Comparison of ENCODE assay signal across 23 cellular contexts in the genomic region with DNA sequence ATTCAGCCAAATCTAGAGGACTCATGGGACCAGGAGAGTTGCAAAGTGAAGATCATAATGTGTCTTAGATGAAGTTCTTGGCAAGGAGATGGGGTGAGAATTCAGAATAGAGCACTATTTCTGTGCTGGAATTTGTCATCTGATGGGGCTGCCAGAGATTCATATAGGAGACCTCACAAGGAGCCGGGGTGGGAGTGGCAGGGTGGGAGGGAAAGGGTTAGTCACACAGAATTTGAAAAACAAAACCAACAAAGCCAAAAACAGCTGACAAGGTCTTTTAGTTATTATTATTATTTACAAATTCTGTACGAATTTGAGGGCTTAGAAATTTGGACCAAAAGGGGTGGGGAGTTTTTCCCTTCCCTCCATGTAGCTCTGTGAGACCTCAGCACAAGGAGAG. TPM values are rescaled to one million over a fixed set of nuclear protein-coding genes. Genes with fewer than 3 reads are reported as not detected.
A peak's percentile ranks its signal among the peaks of the same experiment; 100 is the strongest.
DNase-seq lines count a peak whose midpoint lies in the region; ATAC-seq, FAIRE-seq and TF ChIP-seq lines count a peak whose summit lies in the region.
"Had no signal": no experiment of that assay in that cellular context is flagged by ENCODE, and none has a peak within 500 bp of the region (broad histone marks: within the 10 kb centered on the region; RNA-seq: fewer than 3 reads in every experiment).

No MANE protein-coding gene starts in this region.

- POLR2A ChIA-PET in K562 (lab: Yijun Ruan, JAX): no interaction called here

- 0% methylated on average over 2 of the region's 2 CpGs for WGBS in K562 (ENCODE audit: insufficient coverage, low coverage, missing lambda C conversion rate)
- 72 to 79% methylated on average over 2 of the region's 2 CpGs for WGBS in pancreas, 2 donors

- TF ChIP-seq EP300 in K562 (IDR thresholded peaks at IDR 0.05; ENCODE audit: low read length): no peak

- H3K9me3 ChIP-seq in Peyer's patch: no peaks in the 10 kb centered on the region
- H3K9me3 ChIP-seq in K562 (replicated peaks; ENCODE audit: control insufficient read depth, insufficient read depth, low read depth, low read length): no peaks in the 10 kb centered on the region
- H3K9me3 ChIP-seq in pancreas: no peaks in the 10 kb centered on the region
- H3K9me3 ChIP-seq: A549; BE2C; BLaER1 treated with 17β-estradiol and CSF1 and Interleukin-3, amounts not matched to agents 10 nM and 100 nM; HAP-1 had no signal

- no peaks in the 10 kb centered on the region for H3K4me1 ChIP-seq in Peyer's patch
- no peaks in the 10 kb centered on the region for H3K4me1 ChIP-seq in K562 (replicated peaks in 1 of 2; ENCODE audit: control insufficient read depth in 2 of 2, insufficient read depth in 2 of 2, low read length in 2 of 2)
- H3K4me1 ChIP-seq in pancreas: peaks cover 13 to 30% (median 18%) of the 10 kb centered on the region in 3 donors
- H3K4me1 ChIP-seq: A549; BLaER1 treated with 17β-estradiol and CSF1 and Interleukin-3, amounts not matched to agents 10 nM and 100 nM; HAP-1 had no signal

- FAIRE-seq in K562 (lab: Jason Lieb, UNC) (no peak), pancreas (lab: Jason Lieb, UNC) (no peak)
- FAIRE-seq: A549, G401.6, GM12892, H54 had no signal

- TF ChIP-seq CTCF in Peyer's patch (IDR thresholded peaks at IDR 0.05): no peak
- TF ChIP-seq CTCF in K562 (IDR thresholded peaks at IDR 0.05 in 2 of 3, conservative IDR thresholded peaks at IDR 0.05 in 1 of 3; ENCODE audit: insufficient read depth in 2 of 3, low read depth in 1 of 3, low read length in 3 of 3): no peak
- no peak for TF ChIP-seq CTCF in pancreas (IDR thresholded peaks at IDR 0.05)

- TF ChIP-seq POLR2A in Peyer's patch (IDR thresholded peaks at IDR 0.05): no peak
- no peak for TF ChIP-seq POLR2A in K562 (conservative IDR thresholded peaks at IDR 0.05)

- in situ Hi-C loops in K562 (cut with MboI): no loop called here

- H3K36me3 ChIP-seq in Peyer's patch: no peaks in the 10 kb centered on the region
- no peaks in the 10 kb centered on the region for H3K36me3 ChIP-seq in K562 (ENCODE audit: control insufficient read depth, insufficient read depth, low read length)
- no peaks in the 10 kb centered on the region for H3K36me3 ChIP-seq in pancreas
- H3K36me3 ChIP-seq: BE2C; BLaER1 treated with 17β-estradiol and CSF1 and Interleukin-3, amounts not matched to agents 10 nM and 100 nM; HAP-1 had no signal

- BruUV-seq in K562 (replicated peaks; lab: Mats Ljungman, UMichigan): no TSS peak

- no peak overlapping the region for H3K4me2 ChIP-seq in K562 (ENCODE audit: insufficient read depth, low read length)
- H3K4me2 ChIP-seq: A549; BLaER1 treated with 17β-estradiol and CSF1 and Interleukin-3, amounts not matched to agents 10 nM and 100 nM had no signal

- no peaks in the 10 kb centered on the region for H4K20me1 ChIP-seq in K562 (replicated peaks; ENCODE audit: control insufficient read depth, insufficient read depth, low read length)
- H4K20me1 ChIP-seq: BLaER1 treated with 17β-estradiol and CSF1 and Interleukin-3, amounts not matched to agents 10 nM and 100 nM had no signal

- intact Hi-C loops in K562 (cut with micrococcal nuclease) (no loop called here), pancreas (cut with DNase I) (no loop called here)

- no peak for DNase-seq in Peyer's patch
- no peak for DNase-seq in K562 (ENCODE audit: extremely low read depth in 1 of 4, low spot score in 3 of 4)
- no peak for DNase-seq in pancreas
- no peak for DNase-seq in ureter (ENCODE audit: low spot score)
- no peak for DNase-seq in NCI-H128 (lab: John Stamatoyannopoulos, UW; ENCODE audit: unreplicated experiment)
- DNase-seq: 8988T; ACHN; AML-193; BE2C; Calu3; CD4-positive, alpha-beta memory T cell; DMS53; DMS79 treated with DMSO at 0.1 percent for 48 hours; GOT3; HFFc6 had no signal

- TF ChIP-seq RAD21 in K562 (CRISPR knock-in tag; conservative IDR thresholded peaks at IDR 0.05 in 1 of 2, IDR thresholded peaks at IDR 0.05 in 1 of 2): no peak

- CTCF ChIA-PET in K562 (lab: Yijun Ruan, JAX; ENCODE audit: low intra/inter-chr PET ratio): no interaction called here

- H2AFZ ChIP-seq in K562 (ENCODE audit: low read depth, low read length): no peak overlapping the region

- H3K27ac ChIP-seq in Peyer's patch (peak overlapping the region in 2 of 4 donors; percentile 31 to 76), K562 (ENCODE audit: extremely low read depth, low read depth, low read length) (no peak overlapping the region), pancreas (peak overlapping the region; percentile 32 to 79 (median 56))
- H3K27ac ChIP-seq: A549; BLaER1 treated with 17β-estradiol and CSF1 and Interleukin-3, amounts not matched to agents 10 nM and 100 nM had no signal

- H3K4me3 ChIP-seq in Peyer's patch (peak overlapping the region in 3 of 4 donors; percentile 13 to 51 (median 38)), K562 (no peak overlapping the region), pancreas (no peak overlapping the region)
- H3K4me3 ChIP-seq: A549; BLaER1 treated with 17β-estradiol and CSF1 and Interleukin-3, amounts not matched to agents 10 nM and 100 nM; HAP-1 had no signal

- H3K27me3 ChIP-seq in Peyer's patch (no peaks in the 10 kb centered on the region), K562 (ENCODE audit: control insufficient read depth in 2 of 2, insufficient read depth in 2 of 2, low read length in 2 of 2) (no peaks in the 10 kb centered on the region), pancreas (no peaks in the 10 kb centered on the region)
- H3K27me3 ChIP-seq: BE2C; BLaER1 treated with 17β-estradiol and CSF1 and Interleukin-3, amounts not matched to agents 10 nM and 100 nM had no signal

- no peaks in the 10 kb centered on the region for H3K79me2 ChIP-seq in K562 (ENCODE audit: control insufficient read depth, insufficient read depth, low read length)

- no peaks in the 10 kb centered on the region for H3K9me1 ChIP-seq in K562 (ENCODE audit: control insufficient read depth, insufficient read depth, low read length)

- no peak overlapping the region for H3K9ac ChIP-seq in K562 (ENCODE audit: insufficient read depth in 1 of 2, low read depth in 2 of 2, low read length in 2 of 2)
- H3K9ac ChIP-seq: BLaER1 treated with 17β-estradiol and CSF1 and Interleukin-3, amounts not matched to agents 10 nM and 100 nM had no signal

- ATAC-seq in K562 (no peak), pancreas (no peak)
- ATAC-seq in activated CD4-positive, CD25-positive, alpha-beta regulatory T cell treated with anti-CD3 and anti-CD28 coated beads, Interleukin-2, amount 50 U/mL, for 24 hours: no peak
- ATAC-seq: A549 had no signal

TF ChIP-seq in K562, 482 proteins besides CTCF, POLR2A, EP300 and RAD21:
- TF ChIP-seq ZNF316 (IDR thresholded peaks at IDR 0.05) (peak; percentile 11; the same call in 1 of the 2 replicates), HEY1 (CRISPR knock-in tag; IDR thresholded peaks at IDR 0.05; ENCODE audit: borderline replicate concordance) (no peak), CGGBP1 (CRISPR knock-in tag; IDR thresholded peaks at IDR 0.05) (no peak)

RNA-seq across cellular contexts. Expression of gene SLC13A1, which starts 1.7 kb away (rescaled TPM):
- 10 to 100 TPM in 3 of 4 donors, not detected in 1; 26.2 to 93.2 (median 33.8) TPM for total RNA-seq in Peyer's patch
- not detected in 2 replicates for total RNA-seq in K562 (2011; cell fraction: chromatin; rRNA removed; ENCODE audit: low replicate concordance)
- not detected in 2 replicates for total RNA-seq in K562 (2011; cell fraction: nucleolus; rRNA removed)
- total RNA-seq in K562 (2011; cell fraction: nucleoplasm; rRNA removed): not detected in 2 replicates
- not detected in 2 replicates for total RNA-seq in K562 (2014; rRNA removed)
- not detected in 2 replicates for total RNA-seq in K562 (2014; rRNA removed; fragmentation: Illumina TruSeq; extraction: Trizol)
- total RNA-seq in K562 (2015; rRNA removed; fragmentation: Illumina TruSeq; extraction: Trizol): not detected in 2 replicates
- total RNA-seq in K562 (2021): 0.04 TPM in 1 of 2 replicates, not detected in the other
- polyA plus RNA-seq in K562 (2011; rRNA removed): not detected in 2 replicates
- polyA plus RNA-seq in K562 (2011; cell fraction: cytosol; rRNA removed): not detected in 2 replicates
- not detected in 2 replicates for polyA plus RNA-seq in K562 (2011; cell fraction: nucleus; rRNA removed)
- not detected in 2 replicates for polyA plus RNA-seq in K562 (2012)
- not detected in 2 replicates for polyA plus RNA-seq in K562 (2014; fragmentation: Illumina TruSeq; extraction: Trizol)
- polyA plus RNA-seq in K562 (2014; fragmentation: Nextera tagmentation; extraction: Ambion mirVana): not detected
- polyA plus RNA-seq in K562 (2014; rRNA removed): not detected in 2 replicates
- not detected in 2 replicates for polyA minus RNA-seq in K562 (2011; rRNA and poly(A)+ RNA removed)
- not detected in 2 replicates for polyA minus RNA-seq in K562 (2011; cell fraction: cytosol; rRNA and poly(A)+ RNA removed)
- polyA minus RNA-seq in K562 (2011; cell fraction: nucleus; rRNA and poly(A)+ RNA removed): not detected in 2 replicates
- under 1 TPM in 3 of 6 donors, not detected in 3; 0.09 to 0.19 (median 0.13) TPM for total RNA-seq in pancreas
- polyA plus RNA-seq in pancreas: under 1 TPM; 0.02 to 0.04 TPM
- not detected for total RNA-seq in ureter
- total RNA-seq: Calu3; CD4-positive, alpha-beta memory T cell; Daoy; HFFc6 had no signal
- polyA plus RNA-seq: A549; CD4-positive, alpha-beta memory T cell had no signal

Comparison
In these comparisons a context has a peak if more than half of its experiments do, and no peak if none do; other contexts are left out.
1. H3K4me3 ChIP-seq: peak in Peyer's patch (3 of 4); none in K562 (single experiment) and pancreas (0 of 4).